8 cellular contexts compared by ENCODE assay signal in the genomic region with DNA sequence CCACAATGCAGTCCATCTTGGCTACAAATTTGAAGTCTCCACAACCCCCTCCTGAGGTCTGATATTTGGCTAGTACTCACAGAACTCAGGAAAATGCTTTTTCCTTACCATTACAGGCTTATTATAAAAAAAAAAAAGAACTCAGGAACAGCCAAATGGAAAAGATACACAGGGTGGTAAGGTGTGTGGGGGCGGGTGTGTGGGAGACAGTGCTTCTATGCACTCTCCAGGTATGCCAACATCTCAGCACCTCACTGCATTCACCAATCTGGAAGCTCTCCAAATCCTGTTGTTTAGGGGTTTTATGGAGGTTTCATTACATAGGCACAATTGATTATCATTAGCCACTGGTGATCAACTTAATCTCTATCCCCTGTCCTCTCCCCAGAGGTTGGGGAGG.
"Had no signal": no experiment of that assay in that cellular context is flagged by ENCODE, and none has a peak within 500 bp of the region (broad histone marks: within the 10 kb centered on the region; RNA-seq: fewer than 3 reads in every experiment).

No MANE protein-coding gene starts in this region.

- H3K27ac Mint-ChIP-seq: GM23338, H9, HFFc6 had no signal

- H3K4me1 Mint-ChIP-seq: GM23338, H9 had no signal

- H3K4me3 Mint-ChIP-seq: GM23338, H9, HFFc6 had no signal

- DNase-seq: GM23248, GOT3, H7, H9, HCEC 1CT, HFFc6 had no signal

- H3K9me3 Mint-ChIP-seq: HFFc6 had no signal

- ATAC-seq: GM23338, HCT116 had no signal
